In genomic region chr9:114395196-114395595, GRCh38 we compare ENCODE assay signal across 9 cellular contexts. TPM values are rescaled to one million over a fixed set of nuclear protein-coding genes. Genes with fewer than 3 reads are reported as not detected.
DNase-seq lines count a peak whose midpoint lies in the region; ATAC-seq and TF ChIP-seq lines count a peak whose summit lies in the region.
"Had no signal": no experiment of that assay in that cellular context is flagged by ENCODE, and none has a peak within 500 bp of the region (broad histone marks: within the 10 kb centered on the region; RNA-seq: fewer than 3 reads in every experiment).

No MANE protein-coding gene starts in this region.

- peak overlapping the region; percentile 69 for H3K27ac Mint-ChIP-seq in stimulated activated naive CD8-positive, alpha-beta T cell treated with anti-CD3 and anti-CD28 coated beads, Interleukin-15, Interleukin-2, amounts not matched to agents 100 ng/mL and 50 ng/mL, for 24 hours
- H3K27ac Mint-ChIP-seq in naive thymus-derived CD8-positive, alpha-beta T cell: peak overlapping the region; percentile 96 to 100 (median 99)

- peak overlapping the region; percentile 61 for H3K4me3 Mint-ChIP-seq in stimulated activated naive CD8-positive, alpha-beta T cell treated with anti-CD3 and anti-CD28 coated beads, Interleukin-15, Interleukin-2, amounts not matched to agents 100 ng/mL and 50 ng/mL, for 24 hours
- H3K4me3 Mint-ChIP-seq in naive thymus-derived CD8-positive, alpha-beta T cell: peak overlapping the region; percentile 78 to 98 (median 88)

- TF ChIP-seq POLR2A in vagina (IDR thresholded peaks at IDR 0.05): no peak

- peak overlapping the region; percentile 10 to 32 for H3K4me3 ChIP-seq in vagina

- no peaks in the 10 kb centered on the region for H3K27me3 ChIP-seq in vagina

- H3K27ac ChIP-seq in vagina: peak overlapping the region; percentile 87

- TF ChIP-seq CTCF in vagina (IDR thresholded peaks at IDR 0.05): no peak

- peaks cover 59% of the 10 kb centered on the region for H3K4me1 ChIP-seq in vagina

- intact Hi-C loops in vagina (cut with DNase I): loop anchor here (10.0 kb wide), 1 partner anchor 50 kb away; no protein-coding TSS in a partner anchor

- H3K36me3 ChIP-seq in vagina: no peaks in the 10 kb centered on the region

- H3K27me3 Mint-ChIP-seq in stimulated activated naive CD8-positive, alpha-beta T cell treated with anti-CD3 and anti-CD28 coated beads, Interleukin-15, Interleukin-2, amounts not matched to agents 100 ng/mL and 50 ng/mL, for 24 hours: no peaks in the 10 kb centered on the region
- no peaks in the 10 kb centered on the region for H3K27me3 Mint-ChIP-seq in naive thymus-derived CD8-positive, alpha-beta T cell

- no peak for ATAC-seq in stimulated activated naive CD8-positive, alpha-beta T cell treated with anti-CD3 and anti-CD28 coated beads, Interleukin-15, Interleukin-2, amounts not matched to agents 100 U/mL and 50 U/mL, for 24 hours
- ATAC-seq in naive thymus-derived CD8-positive, alpha-beta T cell: no peak
- ATAC-seq in HG03025 (IDR thresholded peaks at IDR 0.05; ENCODE audit: low FRiP score, unreplicated experiment) (no peak), GM18861 (IDR thresholded peaks at IDR 0.05; ENCODE audit: unreplicated experiment) (no peak), HG02884 (IDR thresholded peaks at IDR 0.05; ENCODE audit: unreplicated experiment) (no peak)

- peaks cover 21% of the 10 kb centered on the region for H3K36me3 Mint-ChIP-seq in stimulated activated naive CD8-positive, alpha-beta T cell treated with anti-CD3 and anti-CD28 coated beads, Interleukin-15, Interleukin-2, amounts not matched to agents 100 ng/mL and 50 ng/mL, for 24 hours (ENCODE audit: low read depth)
- H3K36me3 Mint-ChIP-seq in naive thymus-derived CD8-positive, alpha-beta T cell: peaks cover 0 to 13% (median 0%) of the 10 kb centered on the region in 3 donors

- peaks cover 69% of the 10 kb centered on the region for H3K4me1 Mint-ChIP-seq in stimulated activated naive CD8-positive, alpha-beta T cell treated with anti-CD3 and anti-CD28 coated beads, Interleukin-15, Interleukin-2, amounts not matched to agents 100 ng/mL and 50 ng/mL, for 24 hours (ENCODE audit: low read depth)
- H3K4me1 Mint-ChIP-seq in naive thymus-derived CD8-positive, alpha-beta T cell: peaks cover 40 to 80% (median 75%) of the 10 kb centered on the region in 4 donors

- H3K9me3 ChIP-seq in vagina: no peaks in the 10 kb centered on the region

- H3K9me3 Mint-ChIP-seq in stimulated activated naive CD8-positive, alpha-beta T cell treated with anti-CD3 and anti-CD28 coated beads, Interleukin-15, Interleukin-2, amounts not matched to agents 100 ng/mL and 50 ng/mL, for 24 hours: no peaks in the 10 kb centered on the region
- no peaks in the 10 kb centered on the region for H3K9me3 Mint-ChIP-seq in naive thymus-derived CD8-positive, alpha-beta T cell

- POLR2A ChIA-PET in naive thymus-derived CD8-positive, alpha-beta T cell (lab: Charles Lee): interaction anchor here (0.8 to 34.1 kb wide), 7 partner anchors 10 to 197 kb away, joined by 5 to 1589 read pairs (median 9); partner anchors contain the start of genes AKNA and ATP6V1G1

- no peak for DNase-seq in stimulated activated naive CD8-positive, alpha-beta T cell treated with anti-CD3 and anti-CD28 coated beads, Interleukin-15, Interleukin-2, amounts not matched to agents 100 U/mL and 50 U/mL, for 24 hours
- DNase-seq in astrocyte of the hippocampus (ENCODE audit: low read depth, low spot score) (peak; percentile 7), vagina (ENCODE audit: extremely low spot score in 2 of 2) (no peak)
- DNase-seq in naive thymus-derived CD8-positive, alpha-beta T cell: peak in 1 of 10 donors; percentile 35
- DNase-seq: NCI-H1417 had no signal

RNA-seq across cellular contexts. Expression of gene AKNA, which starts 7.4 kb away (rescaled TPM):
- 100 to 1,000 TPM; 425 to 430 TPM for total RNA-seq in naive thymus-derived CD8-positive, alpha-beta T cell
- 10 to 100 TPM; 12.7 to 31.6 (median 21.3) TPM for polyA plus RNA-seq in naive thymus-derived CD8-positive, alpha-beta T cell
- total RNA-seq in vagina: 55.0 TPM
